Comparison of ENCODE assay signal across 15 cellular contexts in genomic region chr5:174235226-174235992, GRCh38.
DNase-seq lines count a peak whose midpoint lies in the region; ATAC-seq and TF ChIP-seq lines count a peak whose summit lies in the region.
"Had no signal": no experiment of that assay in that cellular context is flagged by ENCODE, and none has a peak within 500 bp of the region (broad histone marks: within the 10 kb centered on the region; RNA-seq: fewer than 3 reads in every experiment).

No MANE protein-coding gene starts in this region.

- no peak overlapping the region for H3K4me3 Mint-ChIP-seq in neural progenitor cell
- H3K4me3 Mint-ChIP-seq: H9 had no signal

- CTCF ChIA-PET in SK-N-SH (lab: Yijun Ruan, JAX), result interaction anchor here (0.8 to 3.1 kb wide), 11 partner anchors 12 to 190 kb away, joined by 3 to 15 read pairs (median 4); partner anchors contain the start of gene NSG2

- H3K27me3 Mint-ChIP-seq in neural progenitor cell (ENCODE audit: insufficient read depth, low read depth), result peaks cover 4% of the 10 kb centered on the region

- TF ChIP-seq EP300 in SK-N-SH (IDR thresholded peaks at IDR 0.05; ENCODE audit: borderline replicate concordance in 1 of 2, low read depth in 1 of 2, low read length in 1 of 2), result no peak

- H3K9me2 ChIP-seq in SK-N-SH, result no peaks in the 10 kb centered on the region

- no peaks in the 10 kb centered on the region for H3K9me3 ChIP-seq in SK-N-SH
- no peaks in the 10 kb centered on the region for H3K9me3 ChIP-seq in neural progenitor cell (ENCODE audit: low read depth)

- H3K36me3 ChIP-seq in SK-N-SH (replicated peaks in 1 of 2; ENCODE audit: control insufficient read depth in 1 of 2, insufficient read depth in 2 of 2, low read length in 1 of 2) (no peaks in the 10 kb centered on the region), neural progenitor cell (no peaks in the 10 kb centered on the region)

- H3K4me2 ChIP-seq in SK-N-SH (no peak overlapping the region), neural progenitor cell (no peak overlapping the region)

- H3K9ac ChIP-seq in SK-N-SH (no peak overlapping the region), neural progenitor cell (no peak overlapping the region)

- H2AFZ ChIP-seq in SK-N-SH (ENCODE audit: low read depth) (0 out of 2 replicates have a peak overlapping the region, but pooled peaks have one; percentile 31), neural progenitor cell (replicated peaks) (no peak overlapping the region)

- WGBS in SK-N-SH (ENCODE audit: low lambda C conversion rate), result 33% methylated on average over 12 of the region's 12 CpGs

- no peak overlapping the region for H3K4me3 ChIP-seq in SK-N-SH (ENCODE audit: low read depth in 2 of 2, low read length in 1 of 2)
- H3K4me3 ChIP-seq in neural progenitor cell, result no peak overlapping the region

- peaks cover 16% of the 10 kb centered on the region for H3K4me1 Mint-ChIP-seq in neural progenitor cell
- H3K4me1 Mint-ChIP-seq: H9 had no signal

- no peaks in the 10 kb centered on the region for H3K27me3 ChIP-seq in SK-N-SH (ENCODE audit: insufficient read depth)
- H3K27me3 ChIP-seq in neural progenitor cell, result no peaks in the 10 kb centered on the region

- TF ChIP-seq RAD21 in SK-N-SH (IDR thresholded peaks at IDR 0.05; ENCODE audit: low read length), result no peak

- H3K4me1 ChIP-seq in SK-N-SH (ENCODE audit: control insufficient read depth in 1 of 2, insufficient read depth in 2 of 2, low read depth in 1 of 2, low read length in 1 of 2) (peaks cover 0 to 33% of the 10 kb centered on the region in 2 experiments; a peak in 2 of 4 replicates), neural progenitor cell (no peaks in the 10 kb centered on the region)

- ATAC-seq in SK-N-SH treated with all-trans-retinoic acid at 6 μM for 48 hours (no peak), GM21619 (IDR thresholded peaks at IDR 0.05; ENCODE audit: unreplicated experiment) (no peak), HG03469 (IDR thresholded peaks at IDR 0.05; ENCODE audit: unreplicated experiment) (no peak), GM21381 (IDR thresholded peaks at IDR 0.05; ENCODE audit: unreplicated experiment) (no peak)

- DNase-seq in SK-N-SH (no peak), astrocyte of the hippocampus (ENCODE audit: low read depth, low spot score) (peak; percentile 89), neural progenitor cell (ENCODE audit: low spot score) (no peak), GF-D8 (lab: John Stamatoyannopoulos, UW) (no peak)
- DNase-seq: DND-41, H9, NCI-H1417, NCI-H2029 treated with DMSO at 0.1 percent for 48 hours, NCI-H748 treated with DMSO at 0.1 percent for 48 hours had no signal

- H3K27ac ChIP-seq in SK-N-SH (ENCODE audit: low read depth in 2 of 2, low read length in 1 of 2), result peak overlapping the region in 1 of 2 experiments; percentile 95; a peak in 2 of 4 replicates
- no peak overlapping the region for H3K27ac ChIP-seq in neural progenitor cell
- H3K27ac ChIP-seq: 22Rv1, C4-2B had no signal

- no peaks in the 10 kb centered on the region for H3K36me3 Mint-ChIP-seq in neural progenitor cell

- H4K20me1 ChIP-seq in SK-N-SH (ENCODE audit: insufficient read depth) (no peaks in the 10 kb centered on the region), neural progenitor cell (ENCODE audit: low read depth) (no peaks in the 10 kb centered on the region)

- TF ChIP-seq CTCF in SK-N-SH (IDR thresholded peaks at IDR 0.05) (no peak), neural progenitor cell (IDR thresholded peaks at IDR 0.05) (no peak)

- H3K27ac Mint-ChIP-seq in neural progenitor cell, result peak overlapping the region; percentile 36
- H3K27ac Mint-ChIP-seq: H9 had no signal

- peaks cover 4% of the 10 kb centered on the region for H3K9me3 Mint-ChIP-seq in neural progenitor cell

- H3F3A ChIP-seq in SK-N-SH (replicated peaks; ENCODE audit: insufficient read depth) (peaks cover 2% of the 10 kb centered on the region), neural progenitor cell (ENCODE audit: low read depth) (no peaks in the 10 kb centered on the region)

- POLR2A ChIA-PET in SK-N-SH (lab: Yijun Ruan, JAX), result interaction anchor here (1.4 kb wide), 1 partner anchor 190 kb away, joined by 4 read pairs; the partner anchor contains the start of gene NSG2

- no peaks in the 10 kb centered on the region for H3K79me2 ChIP-seq in SK-N-SH (ENCODE audit: insufficient read depth)
- no peaks in the 10 kb centered on the region for H3K79me2 ChIP-seq in neural progenitor cell (ENCODE audit: low read depth)

TF ChIP-seq in SK-N-SH, 30 proteins besides CTCF, POLR2A, EP300 and RAD21 (continues in another document):
- TF ChIP-seq RFX5 (IDR thresholded peaks at IDR 0.05; ENCODE audit: low read length) (no peak), TEAD4 (IDR thresholded peaks at IDR 0.05; ENCODE audit: borderline replicate concordance, insufficient read depth) (no peak), USF2 (IDR thresholded peaks at IDR 0.05; ENCODE audit: borderline replicate concordance, low read depth, low read length) (no peak), RCOR1 (IDR thresholded peaks at IDR 0.05; ENCODE audit: low read length) (no peak), NRF1 (IDR thresholded peaks at IDR 0.05; ENCODE audit: low read depth, low read length) (no peak), IRF3 (IDR thresholded peaks at IDR 0.05; ENCODE audit: low read depth, low read length) (no peak), SMC3 (IDR thresholded peaks at IDR 0.05; ENCODE audit: low read depth, low read length) (no peak), PBX3 (IDR thresholded peaks at IDR 0.05) (no peak), JUND (IDR thresholded peaks at IDR 0.05) (no peak), FOSL2 (IDR thresholded peaks at IDR 0.05; ENCODE audit: borderline replicate concordance, low read depth) (no peak)

TF ChIP-seq in SK-N-SH treated with all-trans-retinoic acid at 6 μM for 48 hours, 23 proteins besides CTCF, POLR2A, EP300 and RAD21 (continues in another document):
- no peak for TF ChIP-seq ESRRG (CRISPR knock-in tag; IDR thresholded peaks at IDR 0.05)
- no peak for TF ChIP-seq ZFP30 (CRISPR knock-in tag; IDR thresholded peaks at IDR 0.05)
- no peak for TF ChIP-seq CSDC2 (CRISPR knock-in tag; IDR thresholded peaks at IDR 0.05)
- TF ChIP-seq POU6F1 (CRISPR knock-in tag; IDR thresholded peaks at IDR 0.05; ENCODE audit: borderline replicate concordance, low read depth), result no peak
- TF ChIP-seq ZC3H10 (CRISPR knock-in tag; IDR thresholded peaks at IDR 0.05), result no peak
- no peak for TF ChIP-seq ARNTL (CRISPR knock-in tag; IDR thresholded peaks at IDR 0.05; ENCODE audit: borderline replicate concordance, low read depth)
- TF ChIP-seq ZNF70 (CRISPR knock-in tag; IDR thresholded peaks at IDR 0.05), result no peak
- TF ChIP-seq GLIS3 (CRISPR knock-in tag; IDR thresholded peaks at IDR 0.05), result no peak
- no peak for TF ChIP-seq ZNF565 (CRISPR knock-in tag; conservative IDR thresholded peaks at IDR 0.05; ENCODE audit: low read depth)
- TF ChIP-seq TOX (CRISPR knock-in tag; IDR thresholded peaks at IDR 0.05; ENCODE audit: borderline replicate concordance), result no peak
- no peak for TF ChIP-seq RARB (CRISPR knock-in tag; IDR thresholded peaks at IDR 0.05)
- TF ChIP-seq ISL1 (CRISPR knock-in tag; IDR thresholded peaks at IDR 0.05), result no peak
- no peak for TF ChIP-seq PATZ1 (CRISPR knock-in tag; IDR thresholded peaks at IDR 0.05; ENCODE audit: borderline replicate concordance)
- TF ChIP-seq TCF4 (CRISPR knock-in tag; IDR thresholded peaks at IDR 0.05; ENCODE audit: borderline replicate concordance), result no peak
- no peak for TF ChIP-seq CSRNP3 (CRISPR knock-in tag; IDR thresholded peaks at IDR 0.05)
- TF ChIP-seq ZFP3 (CRISPR knock-in tag; IDR thresholded peaks at IDR 0.05), result no peak
